Comparison of ENCODE assay signal across 11 cellular contexts in the genomic region with DNA sequence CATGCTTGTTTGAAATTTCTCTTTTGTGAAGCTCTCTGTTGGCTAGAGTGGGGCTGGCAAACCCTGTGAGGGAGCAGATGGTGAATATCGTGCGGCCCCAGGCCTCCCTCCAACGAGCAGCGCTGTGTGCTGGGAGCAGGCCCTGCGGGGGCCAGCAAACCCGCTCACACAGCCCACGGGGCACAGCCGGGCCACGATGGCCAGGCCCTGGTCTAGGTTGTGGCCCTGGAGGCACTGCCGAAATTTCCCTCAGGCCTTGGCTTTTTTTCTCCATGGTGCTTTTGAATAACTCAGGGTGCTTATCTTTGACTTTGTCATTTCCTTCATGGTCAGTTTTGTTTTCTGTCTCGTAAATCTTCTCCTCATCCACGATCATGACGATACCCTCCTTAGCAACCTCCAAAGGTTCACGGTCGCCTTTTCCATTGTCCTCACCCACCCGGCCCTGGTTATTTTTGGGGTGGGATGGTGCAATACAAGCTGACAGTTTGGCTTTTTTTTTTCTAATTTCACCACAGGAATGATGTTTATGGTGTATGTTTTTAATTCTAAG. TPM values are rescaled to one million over a fixed set of nuclear protein-coding genes. Genes with fewer than 3 reads are reported as not detected.
DNase-seq lines count a peak whose midpoint lies in the region; ATAC-seq and TF ChIP-seq lines count a peak whose summit lies in the region.
"Had no signal": no experiment of that assay in that cellular context is flagged by ENCODE, and none has a peak within 500 bp of the region (broad histone marks: within the 10 kb centered on the region; RNA-seq: fewer than 3 reads in every experiment).

No MANE protein-coding gene starts in this region.

- H3K4me3 ChIP-seq in BLaER1 treated with 17β-estradiol and CSF1 and Interleukin-3, amounts not matched to agents 10 nM and 100 nM, result no peak overlapping the region
- H3K4me3 ChIP-seq in NT2/D1 (ENCODE audit: insufficient read length, low read depth) (no peak overlapping the region), hepatocyte (no peak overlapping the region), lower leg skin (ENCODE audit: low read depth, poor library complexity, severe bottlenecking) (no peak overlapping the region)
- H3K4me3 ChIP-seq: heart left ventricle had no signal

- DNase-seq in NT2/D1 (ENCODE audit: low read depth, low spot score) (no peak), fibroblast of gingiva (ENCODE audit: low read depth) (peak; percentile 77), progenitor cell of endocrine pancreas (ENCODE audit: low spot score, unreplicated experiment) (no peak), hepatocyte (ENCODE audit: low spot score) (no peak), lower leg skin (ENCODE audit: low spot score in 2 of 2) (no peak), NCI-H82 treated with DMSO at 0.1 percent for 48 hours (lab: John Stamatoyannopoulos, UW; ENCODE audit: unreplicated experiment) (no peak)
- DNase-seq: T-cell had no signal

- H4K20me1 ChIP-seq in BLaER1 treated with 17β-estradiol and CSF1 and Interleukin-3, amounts not matched to agents 10 nM and 100 nM, result peaks cover 75 to 100% (median 99%) of the 10 kb centered on the region in 11 experiments
- peaks cover 68% of the 10 kb centered on the region for H4K20me1 ChIP-seq in hepatocyte (ENCODE audit: insufficient read depth, poor library complexity, severe bottlenecking)

- peaks cover 33% of the 10 kb centered on the region for H3K36me3 Mint-ChIP-seq in progenitor cell of endocrine pancreas (ENCODE audit: insufficient read depth)

- H3K4me1 ChIP-seq in BLaER1 treated with 17β-estradiol and CSF1 and Interleukin-3, amounts not matched to agents 10 nM and 100 nM, result peaks cover 17 to 47% (median 21%) of the 10 kb centered on the region in 10 experiments
- H3K4me1 ChIP-seq in NT2/D1 (ENCODE audit: insufficient read depth, insufficient read length), result peaks cover 5% of the 10 kb centered on the region
- H3K4me1 ChIP-seq in hepatocyte (ENCODE audit: insufficient read depth), result peaks cover 3% of the 10 kb centered on the region

- H3K9me3 Mint-ChIP-seq in progenitor cell of endocrine pancreas (ENCODE audit: low read depth), result no peaks in the 10 kb centered on the region
- H3K9me3 Mint-ChIP-seq: T-cell had no signal

- peak overlapping the region; percentile 86 for H3K27ac Mint-ChIP-seq in progenitor cell of endocrine pancreas

- peak overlapping the region in 10 of 11 experiments; percentile 19 to 74 (median 47); a peak in 18 of 22 replicates for H3K4me2 ChIP-seq in BLaER1 treated with 17β-estradiol and CSF1 and Interleukin-3, amounts not matched to agents 10 nM and 100 nM
- no peak overlapping the region for H3K4me2 ChIP-seq in hepatocyte

- H2AFZ ChIP-seq in hepatocyte, result no peak overlapping the region

- no peak for TF ChIP-seq POLR2A in lower leg skin (IDR thresholded peaks at IDR 0.05)

- no peak for ATAC-seq in GM19324 (IDR thresholded peaks at IDR 0.05; ENCODE audit: low FRiP score, unreplicated experiment)
- ATAC-seq: T-cell had no signal

- H3K4me3 Mint-ChIP-seq in progenitor cell of endocrine pancreas (ENCODE audit: low read depth), result no peak overlapping the region
- H3K4me3 Mint-ChIP-seq: T-cell had no signal

- peak overlapping the region in 9 of 11 experiments; percentile 37 to 71 (median 63); a peak in 18 of 22 replicates for H3K27ac ChIP-seq in BLaER1 treated with 17β-estradiol and CSF1 and Interleukin-3, amounts not matched to agents 10 nM and 100 nM
- no peak overlapping the region for H3K27ac ChIP-seq in hepatocyte

- peaks cover 63 to 100% (median 87%) of the 10 kb centered on the region in 11 experiments for H3K36me3 ChIP-seq in BLaER1 treated with 17β-estradiol and CSF1 and Interleukin-3, amounts not matched to agents 10 nM and 100 nM
- H3K36me3 ChIP-seq in NT2/D1 (ENCODE audit: insufficient read depth, insufficient read length, low read length) (peaks cover 51% of the 10 kb centered on the region), hepatocyte (replicated peaks; ENCODE audit: insufficient read depth, low read depth) (no peaks in the 10 kb centered on the region)

- H3K4me1 Mint-ChIP-seq in progenitor cell of endocrine pancreas (ENCODE audit: low read depth), result peaks cover 10% of the 10 kb centered on the region

- WGBS in hepatocyte (ENCODE audit: low lambda C conversion rate, missing lambda C conversion rate), result 83% methylated on average over 16 of the region's 16 CpGs
- WGBS in lower leg skin, 2 donors, result 46 to 47% methylated on average over 16 of the region's 16 CpGs

- peak overlapping the region in 10 of 11 experiments; percentile 38 to 66 (median 57); a peak in 16 of 22 replicates for H3K9ac ChIP-seq in BLaER1 treated with 17β-estradiol and CSF1 and Interleukin-3, amounts not matched to agents 10 nM and 100 nM
- H3K9ac ChIP-seq in NT2/D1 (ENCODE audit: insufficient read length, low read depth), result peak overlapping the region; percentile 26

- intact Hi-C loops in lower leg skin (cut with DNase I; ENCODE audit: low total_unique reads), result no loop called here

- H3K9me3 ChIP-seq in BLaER1 treated with 17β-estradiol and CSF1 and Interleukin-3, amounts not matched to agents 10 nM and 100 nM (replicated peaks in 1 of 11), result peaks cover 0 to 11% (median 0%) of the 10 kb centered on the region in 11 experiments; a peak in 10 of 22 replicates
- H3K9me3 ChIP-seq in NT2/D1 (ENCODE audit: insufficient read depth, low read length) (no peaks in the 10 kb centered on the region), hepatocyte (ENCODE audit: low read depth) (no peaks in the 10 kb centered on the region)
- H3K9me3 ChIP-seq: heart left ventricle had no signal

- H3K9me2 ChIP-seq in hepatocyte (replicated peaks; ENCODE audit: insufficient read depth), result no peaks in the 10 kb centered on the region

- no peaks in the 10 kb centered on the region for H3K27me3 ChIP-seq in BLaER1 treated with 17β-estradiol and CSF1 and Interleukin-3, amounts not matched to agents 10 nM and 100 nM
- H3K27me3 ChIP-seq in NT2/D1 (ENCODE audit: insufficient read depth, insufficient read length) (no peaks in the 10 kb centered on the region), hepatocyte (no peaks in the 10 kb centered on the region)
- H3K27me3 ChIP-seq: heart left ventricle had no signal

- peaks cover 93% of the 10 kb centered on the region for H3K79me2 ChIP-seq in hepatocyte

- TF ChIP-seq CTCF in progenitor cell of endocrine pancreas (IDR thresholded peaks at IDR 0.05; ENCODE audit: unreplicated experiment), result no peak
- no peak for TF ChIP-seq CTCF in hepatocyte (IDR thresholded peaks at IDR 0.05; ENCODE audit: poor library complexity)
- TF ChIP-seq CTCF in lower leg skin (IDR thresholded peaks at IDR 0.05), result no peak

- no peaks in the 10 kb centered on the region for H3K27me3 Mint-ChIP-seq in progenitor cell of endocrine pancreas
- H3K27me3 Mint-ChIP-seq: T-cell had no signal

RNA-seq across cellular contexts. Expression of a gene that starts 20.7 kb away (rescaled TPM):
- total RNA-seq in progenitor cell of endocrine pancreas (79.8 and 87.9 TPM in 2 replicates), hepatocyte (43.5 and 43.9 TPM in 2 replicates), lower leg skin (100 to 1,000 TPM in 1 of 4 donors, 10 to 100 TPM in 3; 55.2 to 102 (median 72.3) TPM)
- polyA plus RNA-seq in hepatocyte, result 21.5 and 21.8 TPM in 2 replicates

RNA-seq across cellular contexts. Expression of a gene that starts 37.4 kb away (rescaled TPM):
- 12.9 and 13.1 TPM in 2 replicates for total RNA-seq in progenitor cell of endocrine pancreas
- 8.5 and 12.2 TPM in 2 replicates for total RNA-seq in hepatocyte
- polyA plus RNA-seq in hepatocyte, result 12.8 and 19.8 TPM in 2 replicates
- 10 to 100 TPM; 16.8 to 33.8 (median 22.7) TPM for total RNA-seq in lower leg skin
- total RNA-seq: NCI-H460 had no signal

RNA-seq across cellular contexts. Expression of a gene that starts 52.0 kb away (rescaled TPM):
- total RNA-seq in progenitor cell of endocrine pancreas, result 22.6 and 23.7 TPM in 2 replicates
- total RNA-seq in hepatocyte, result 8.9 and 12.6 TPM in 2 replicates
- polyA plus RNA-seq in hepatocyte, result 25.1 and 33.7 TPM in 2 replicates
- total RNA-seq in lower leg skin, result 10 to 100 TPM in 1 of 4 donors, 1 to 10 TPM in 3; 7.2 to 31.4 (median 7.7) TPM

RNA-seq across cellular contexts. Expression of a gene that starts 52.2 kb away (rescaled TPM):
- total RNA-seq in progenitor cell of endocrine pancreas (235 and 236 TPM in 2 replicates), hepatocyte (83.8 and 143 TPM in 2 replicates), lower leg skin (100 to 1,000 TPM in 3 of 4 donors, 10 to 100 TPM in 1; 38.2 to 172 (median 140) TPM)
- polyA plus RNA-seq in hepatocyte, result 641 and 669 TPM in 2 replicates
